ENCODE assay signal across 25 cellular contexts in genomic region chrX:82208976-82209375, GRCh38.
"Had no signal": no experiment of that assay in that cellular context is flagged by ENCODE, and none has a peak within 500 bp of the region (broad histone marks: within the 10 kb centered on the region; RNA-seq: fewer than 3 reads in every experiment).

No MANE protein-coding gene starts in this region.

- FAIRE-seq: bronchial epithelial cell had no signal

- H3K27ac ChIP-seq: body of pancreas, PC-9 had no signal

- H3K9me3 ChIP-seq: body of pancreas had no signal

- H3K4me3 ChIP-seq: body of pancreas, PC-9 had no signal

- DNase-seq: activated CD4-positive, alpha-beta T cell treated with anti-CD3 and anti-CD28 coated beads for 48 hours; activated CD4-positive, alpha-beta T cell treated with anti-CD3 and anti-CD28 coated beads, Interleukin-2, amount 50 U/mL, for 4 hours; activated CD4-positive, CD25-positive, alpha-beta regulatory T cell treated with anti-CD3 and anti-CD28 coated beads, Interleukin-2, amount 50 U/mL, for 72 hours; activated CD8-positive, alpha-beta memory T cell treated with anti-CD3 and anti-CD28 coated beads, Interleukin-2, amount 50 U/mL, for 48 hours; activated CD8-positive, alpha-beta T cell treated with anti-CD3 and anti-CD28 coated beads, Interleukin-2, amount 10 ng/mL, durations not matched to agents 7 days and 5 days; activated effector memory CD4-positive, alpha-beta T cell treated with Interleukin-2 at 50 U/mL for 16 hours; activated naive CD4-positive, alpha-beta T cell; activated T-cell treated with anti-CD3 and anti-CD28 coated beads, Interleukin-2, amount 50 U/mL, for 24 hours; aorta; body of pancreas; central memory CD4-positive, alpha-beta T cell; cortex of kidney; KG1; NCI-H1048; NCI-H146; NCI-H187 treated with DMSO at 0.1 percent for 48 hours; NCI-H2227 treated with DMSO at 0.1 percent for 48 hours; NCI-H446 treated with DMSO at 0.1 percent for 48 hours; NCI-H524 treated with DMSO at 0.1 percent for 48 hours; PC-9; SHP77 treated with DMSO at 0.1 percent for 48 hours; T-helper 17 cell; T-helper 9 cell had no signal

- H3K4me2 ChIP-seq: PC-9 had no signal

- ATAC-seq: activated CD8-positive, alpha-beta T cell treated with anti-CD3 and anti-CD28 coated beads, Interleukin-2, amount 10 ng/mL, durations not matched to agents 7 days and 5 days; body of pancreas; T-helper 17 cell; WTC11 had no signal

- H3K4me1 ChIP-seq: body of pancreas had no signal

- H3K27me3 ChIP-seq: body of pancreas had no signal
